1 cellular context compared by ENCODE assay signal in genomic region chr9:137825324-137825991, GRCh38.
A peak's percentile ranks its signal among the peaks of the same experiment; 100 is the strongest.
TF ChIP-seq lines count a peak whose summit lies in the region.

No MANE protein-coding gene starts in this region.

TF ChIP-seq in GM12878, 131 proteins besides CTCF, POLR2A, EP300 and RAD21 (continued from another document and continues in another):
- TF ChIP-seq BCLAF1 (IDR thresholded peaks at IDR 0.05) (no peak), RCOR1 (conservative IDR thresholded peaks at IDR 0.05; ENCODE audit: low read depth, low read length) (no peak), PKNOX1 (IDR thresholded peaks at IDR 0.05) (no peak), RUNX3 (IDR thresholded peaks at IDR 0.05; ENCODE audit: low read length) (no peak), RELA (IDR thresholded peaks at IDR 0.05; ENCODE audit: borderline replicate concordance, partially characterized antibody) (no peak), SRF (IDR thresholded peaks at IDR 0.05; ENCODE audit: low read depth in 2 of 2, low read length in 2 of 2) (no peak), IRF5 (IDR thresholded peaks at IDR 0.05; ENCODE audit: borderline replicate concordance) (no peak), ZBTB11 (CRISPR knock-in tag; IDR thresholded peaks at IDR 0.05) (no peak), ZNF592 (IDR thresholded peaks at IDR 0.05) (no peak; the same call in 1 of the 2 replicates), ZNF24 (IDR thresholded peaks at IDR 0.05) (no peak), ELK1 (IDR thresholded peaks at IDR 0.05; ENCODE audit: low read depth, low read length) (no peak), BRCA1 (IDR thresholded peaks at IDR 0.05; ENCODE audit: low read depth, low read length) (no peak), MTA3 (IDR thresholded peaks at IDR 0.05; ENCODE audit: borderline replicate concordance, low read length) (no peak), NFYA (IDR thresholded peaks at IDR 0.05; ENCODE audit: borderline replicate concordance, low read depth, low read length) (no peak), MTA2 (IDR thresholded peaks at IDR 0.05; ENCODE audit: low read depth) (peak; percentile 74; the same call in 1 of the 2 replicates), IKZF1 (conservative IDR thresholded peaks at IDR 0.05) (0 out of 2 replicates have a peak, but pooled peaks have one; percentile 17), STAT1 (conservative IDR thresholded peaks at IDR 0.05) (no peak), POLR2AphosphoS5 (IDR thresholded peaks at IDR 0.05; ENCODE audit: low read length) (no peak), FOXK2 (IDR thresholded peaks at IDR 0.05) (no peak), TCF3 (IDR thresholded peaks at IDR 0.05; ENCODE audit: borderline replicate concordance, insufficient read depth, low read depth, low read length) (no peak), SIN3A (IDR thresholded peaks at IDR 0.05; ENCODE audit: low read depth, low read length) (no peak), SIX5 (IDR thresholded peaks at IDR 0.05; ENCODE audit: low read depth, low read length, severe bottlenecking) (no peak), ZBED1 (IDR thresholded peaks at IDR 0.05; ENCODE audit: borderline replicate concordance) (no peak), CEBPZ (IDR thresholded peaks at IDR 0.05; ENCODE audit: low read depth, low read length) (no peak), NFXL1 (IDR thresholded peaks at IDR 0.05; ENCODE audit: borderline replicate concordance) (no peak), NR2F1 (conservative IDR thresholded peaks at IDR 0.05) (peak; percentile 70), GATAD2B (conservative IDR thresholded peaks at IDR 0.05; ENCODE audit: low read depth) (no peak), MAX (IDR thresholded peaks at IDR 0.05; ENCODE audit: low read depth, low read length) (no peak), TCF7 (IDR thresholded peaks at IDR 0.05; ENCODE audit: borderline replicate concordance) (no peak), SMAD5 (IDR thresholded peaks at IDR 0.05; ENCODE audit: low read depth) (no peak), RFX5 (IDR thresholded peaks at IDR 0.05; ENCODE audit: low read depth, low read length) (no peak), CBX3 (IDR thresholded peaks at IDR 0.05; ENCODE audit: borderline replicate concordance, low read depth) (no peak), PRDM15 (CRISPR knock-in tag; IDR thresholded peaks at IDR 0.05) (no peak), JUND (IDR thresholded peaks at IDR 0.05; ENCODE audit: low read depth, low read length) (no peak), MYC (IDR thresholded peaks at IDR 0.05; ENCODE audit: insufficient read depth, insufficient read length, insufficient replicate concordance, low read length, severe bottlenecking) (no peak), BMI1 (IDR thresholded peaks at IDR 0.05; ENCODE audit: borderline replicate concordance) (no peak), CREM (IDR thresholded peaks at IDR 0.05; ENCODE audit: low read depth) (peak; percentile 53; the same call in 1 of the 2 replicates), GABPA (IDR thresholded peaks at IDR 0.05; ENCODE audit: low read depth) (no peak)
